9 cellular contexts compared by ENCODE assay signal in genomic region chr17:78882546-78883089, GRCh38.
A peak's percentile ranks its signal among the peaks of the same experiment; 100 is the strongest.
DNase-seq lines count a peak whose midpoint lies in the region; ATAC-seq and TF ChIP-seq lines count a peak whose summit lies in the region.
"Had no signal": no experiment of that assay in that cellular context is flagged by ENCODE, and none has a peak within 500 bp of the region (broad histone marks: within the 10 kb centered on the region; RNA-seq: fewer than 3 reads in every experiment).

No MANE protein-coding gene starts in this region.

- peaks cover 30% of the 10 kb centered on the region for H3K4me1 Mint-ChIP-seq in stimulated activated naive CD8-positive, alpha-beta T cell treated with anti-CD3 and anti-CD28 coated beads, Interleukin-15, Interleukin-2, amounts not matched to agents 100 ng/mL and 50 ng/mL, for 24 hours (ENCODE audit: low read depth)
- peaks cover 73% of the 10 kb centered on the region for H3K4me1 Mint-ChIP-seq in nephron

- H3K27ac Mint-ChIP-seq in stimulated activated naive CD8-positive, alpha-beta T cell treated with anti-CD3 and anti-CD28 coated beads, Interleukin-15, Interleukin-2, amounts not matched to agents 100 ng/mL and 50 ng/mL, for 24 hours, result peak overlapping the region; percentile 1
- peak overlapping the region; percentile 88 to 92 (median 90) for H3K27ac Mint-ChIP-seq in nephron

- ATAC-seq in stimulated activated naive CD8-positive, alpha-beta T cell treated with anti-CD3 and anti-CD28 coated beads, Interleukin-15, Interleukin-2, amounts not matched to agents 100 U/mL and 50 U/mL, for 24 hours, result no peak
- no peak for ATAC-seq in HG03460 (IDR thresholded peaks at IDR 0.05; ENCODE audit: unreplicated experiment)
- ATAC-seq in HG03354 (IDR thresholded peaks at IDR 0.05; ENCODE audit: poor library complexity, severe bottlenecking, unreplicated experiment), result no peak

- H3K9me3 Mint-ChIP-seq in stimulated activated naive CD8-positive, alpha-beta T cell treated with anti-CD3 and anti-CD28 coated beads, Interleukin-15, Interleukin-2, amounts not matched to agents 100 ng/mL and 50 ng/mL, for 24 hours, result no peaks in the 10 kb centered on the region
- no peaks in the 10 kb centered on the region for H3K9me3 Mint-ChIP-seq in nephron

- peak overlapping the region; percentile 58 for H3K4me3 Mint-ChIP-seq in stimulated activated naive CD8-positive, alpha-beta T cell treated with anti-CD3 and anti-CD28 coated beads, Interleukin-15, Interleukin-2, amounts not matched to agents 100 ng/mL and 50 ng/mL, for 24 hours
- H3K4me3 Mint-ChIP-seq in nephron, result peak overlapping the region; percentile 21 to 68 (median 40)

- H3K27me3 Mint-ChIP-seq in stimulated activated naive CD8-positive, alpha-beta T cell treated with anti-CD3 and anti-CD28 coated beads, Interleukin-15, Interleukin-2, amounts not matched to agents 100 ng/mL and 50 ng/mL, for 24 hours, result no peaks in the 10 kb centered on the region
- peaks cover 3% of the 10 kb centered on the region for H3K27me3 Mint-ChIP-seq in nephron (ENCODE audit: low read depth)

- no peaks in the 10 kb centered on the region for H3K36me3 Mint-ChIP-seq in stimulated activated naive CD8-positive, alpha-beta T cell treated with anti-CD3 and anti-CD28 coated beads, Interleukin-15, Interleukin-2, amounts not matched to agents 100 ng/mL and 50 ng/mL, for 24 hours (ENCODE audit: low read depth)
- no peaks in the 10 kb centered on the region for H3K36me3 Mint-ChIP-seq in nephron (ENCODE audit: low read depth)

- peak overlapping the region; percentile 70 for H3K27ac ChIP-seq in epithelial cell of prostate

- no peak for DNase-seq in stimulated activated naive CD8-positive, alpha-beta T cell treated with anti-CD3 and anti-CD28 coated beads, Interleukin-15, Interleukin-2, amounts not matched to agents 100 U/mL and 50 U/mL, for 24 hours
- DNase-seq in epithelial cell of prostate (ENCODE audit: low read depth, low spot score) (no peak), NCI-H1930 (lab: John Stamatoyannopoulos, UW) (no peak), HCEC 1CT (no peak)
- DNase-seq: retina had no signal

- no peak for TF ChIP-seq CTCF in nephron (IDR thresholded peaks at IDR 0.05; ENCODE audit: unreplicated experiment in 3 of 3)
